Comparison of ENCODE assay signal across 11 cellular contexts in the genomic region with DNA sequence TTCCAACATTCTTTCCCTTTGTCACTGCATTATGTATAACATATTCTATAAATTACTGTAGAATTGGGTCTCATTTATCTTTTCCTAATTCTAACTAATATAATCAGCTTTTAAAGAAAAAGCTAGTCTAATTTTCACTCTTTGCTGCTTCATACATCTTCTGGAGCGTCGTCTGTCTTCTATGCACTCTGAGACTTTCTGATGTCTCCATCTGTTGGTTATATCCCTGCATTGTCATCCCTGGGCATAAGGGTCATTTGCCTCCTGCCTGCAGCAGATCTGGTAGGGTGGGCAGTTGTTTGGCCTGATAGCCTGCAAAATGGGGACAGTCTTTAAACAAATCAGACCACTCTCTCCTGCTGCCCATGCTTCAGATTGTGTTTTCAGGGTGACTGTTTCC. TPM values are rescaled to one million over a fixed set of nuclear protein-coding genes. Genes with fewer than 3 reads are reported as not detected.
DNase-seq lines count a peak whose midpoint lies in the region; ATAC-seq and TF ChIP-seq lines count a peak whose summit lies in the region.
"Had no signal": no experiment of that assay in that cellular context is flagged by ENCODE, and none has a peak within 500 bp of the region (broad histone marks: within the 10 kb centered on the region; RNA-seq: fewer than 3 reads in every experiment).

No MANE protein-coding gene starts in this region.

- H3K27me3 ChIP-seq in GM23338 (ENCODE audit: insufficient read depth), result no peaks in the 10 kb centered on the region

- no peaks in the 10 kb centered on the region for H3F3A ChIP-seq in GM23338 (replicated peaks; ENCODE audit: low read depth)

- H3K36me3 Mint-ChIP-seq in GM23338 (ENCODE audit: low read depth), result no peaks in the 10 kb centered on the region
- no peaks in the 10 kb centered on the region for H3K36me3 Mint-ChIP-seq in natural killer cell
- H3K36me3 Mint-ChIP-seq: activated naive CD8-positive, alpha-beta T cell; IgD-negative memory B cell had no signal

- no peaks in the 10 kb centered on the region for H3K4me1 ChIP-seq in GM23338 (ENCODE audit: insufficient read depth)
- H3K4me1 ChIP-seq: lower lobe of right lung had no signal

- no peaks in the 10 kb centered on the region for H3K9me2 ChIP-seq in GM23338 (ENCODE audit: insufficient read depth)

- no peak overlapping the region for H2AFZ ChIP-seq in GM23338

- H3K9me3 Mint-ChIP-seq in GM23338 (no peaks in the 10 kb centered on the region), natural killer cell (no peaks in the 10 kb centered on the region)
- H3K9me3 Mint-ChIP-seq: IgD-negative memory B cell had no signal

- H4K20me1 ChIP-seq in GM23338 (replicated peaks; ENCODE audit: insufficient read depth), result no peaks in the 10 kb centered on the region

- H3K27ac ChIP-seq in GM23338 (ENCODE audit: low read depth), result no peak overlapping the region
- H3K27ac ChIP-seq: lower lobe of right lung had no signal

- H3K27ac Mint-ChIP-seq in GM23338 (no peak overlapping the region), natural killer cell (no peak overlapping the region)
- H3K27ac Mint-ChIP-seq: activated naive CD8-positive, alpha-beta T cell; IgD-negative memory B cell had no signal

- H3K36me3 ChIP-seq in GM23338 (ENCODE audit: insufficient read depth), result no peaks in the 10 kb centered on the region
- H3K36me3 ChIP-seq: lower lobe of right lung had no signal

- H3K4me3 ChIP-seq in GM23338, result no peak overlapping the region
- no peak overlapping the region for H3K4me3 ChIP-seq in fibroblast of pulmonary artery (replicated peaks; ENCODE audit: low read depth, low read length)
- H3K4me3 ChIP-seq: lower lobe of right lung had no signal

- H3K79me2 ChIP-seq in GM23338 (replicated peaks; ENCODE audit: insufficient read depth), result no peaks in the 10 kb centered on the region

- H3K4me3 Mint-ChIP-seq in GM23338, result no peak overlapping the region
- H3K4me3 Mint-ChIP-seq in natural killer cell, result no peak overlapping the region
- H3K4me3 Mint-ChIP-seq: activated naive CD8-positive, alpha-beta T cell; IgD-negative memory B cell had no signal

- H3K4me1 Mint-ChIP-seq in GM23338 (peaks cover 7% of the 10 kb centered on the region; the same call in 2 of the 3 replicates), natural killer cell (no peaks in the 10 kb centered on the region)
- H3K4me1 Mint-ChIP-seq: IgD-negative memory B cell had no signal

- peak; percentile 70 for ATAC-seq in GM23338
- ATAC-seq in GM21367 (IDR thresholded peaks at IDR 0.05; ENCODE audit: unreplicated experiment), result no peak
- no peak for ATAC-seq in natural killer cell
- ATAC-seq: lower lobe of right lung had no signal

- H3K27me3 Mint-ChIP-seq in GM23338 (ENCODE audit: insufficient read depth, low read depth, poor library complexity), result no peaks in the 10 kb centered on the region
- peaks cover 8 to 10% of the 10 kb centered on the region in 2 donors for H3K27me3 Mint-ChIP-seq in natural killer cell (ENCODE audit: low read depth in 2 of 2)

- peak; percentile 40 to 56 for TF ChIP-seq CTCF in GM23338 (conservative IDR thresholded peaks at IDR 0.05; ENCODE audit: low read depth in 2 of 2)
- TF ChIP-seq CTCF in fibroblast of pulmonary artery (IDR thresholded peaks at IDR 0.05; ENCODE audit: low read length, missing control alignments), result peak; percentile 41
- TF ChIP-seq CTCF in natural killer cell (IDR thresholded peaks at IDR 0.05), result no peak

- intact Hi-C loops in natural killer cell (cut with micrococcal nuclease), result no loop called here

- no peak overlapping the region for H3K4me2 ChIP-seq in GM23338

- peak; percentile 30 for DNase-seq in AG08395 (ENCODE audit: low spot score)
- peak; percentile 35 for DNase-seq in GM23338 (ENCODE audit: low spot score)
- peak; percentile 37 for DNase-seq in RPMI7951 (ENCODE audit: low read depth)
- peak; percentile 42 for DNase-seq in fibroblast of pulmonary artery (ENCODE audit: low read depth)
- no peak for DNase-seq in natural killer cell
- DNase-seq in GF-D8 (lab: John Stamatoyannopoulos, UW), result no peak
- DNase-seq in NCI-H1105 treated with DMSO at 0.1 percent for 48 hours (lab: John Stamatoyannopoulos, UW), result no peak
- DNase-seq: lower lobe of right lung had no signal

TF ChIP-seq in GM23338, 12 proteins besides CTCF, POLR2A, EP300 and RAD21:
- TF ChIP-seq CREB1 (CRISPR knock-in tag; IDR thresholded peaks at IDR 0.05; ENCODE audit: low read depth), result no peak

RNA-seq across cellular contexts. Expression of gene DYNLT5, which starts 40.8 kb away (rescaled TPM):
- total RNA-seq in GM23338 (2014; rRNA removed; shearing (Covaris generic)), result 2.6 and 2.8 TPM in 2 replicates
- polyA plus RNA-seq in GM23338 (2016; fragmentation: Nextera tagmentation; extraction: Ambion mirVana), result 0.95 and 1.3 TPM in 2 replicates
- total RNA-seq in RPMI7951 (2014; rRNA removed; shearing (Covaris generic)), result not detected in 2 replicates
- total RNA-seq in natural killer cell, result under 1 TPM in 1 of 3 donors, not detected in 2; 0.35 TPM
- polyA plus RNA-seq: IgD-negative memory B cell had no signal

Comparison
In these comparisons a context has a peak if more than half of its experiments do, and no peak if none do; other contexts are left out.
1. DNase-seq: peak in AG08395 (single experiment), GM23338 (single experiment), RPMI7951 (single experiment) and fibroblast of pulmonary artery (single experiment); none in natural killer cell (single experiment), GF-D8 (single experiment) and NCI-H1105 treated with DMSO at 0.1 percent for 48 hours (single experiment).